In the genomic region with DNA sequence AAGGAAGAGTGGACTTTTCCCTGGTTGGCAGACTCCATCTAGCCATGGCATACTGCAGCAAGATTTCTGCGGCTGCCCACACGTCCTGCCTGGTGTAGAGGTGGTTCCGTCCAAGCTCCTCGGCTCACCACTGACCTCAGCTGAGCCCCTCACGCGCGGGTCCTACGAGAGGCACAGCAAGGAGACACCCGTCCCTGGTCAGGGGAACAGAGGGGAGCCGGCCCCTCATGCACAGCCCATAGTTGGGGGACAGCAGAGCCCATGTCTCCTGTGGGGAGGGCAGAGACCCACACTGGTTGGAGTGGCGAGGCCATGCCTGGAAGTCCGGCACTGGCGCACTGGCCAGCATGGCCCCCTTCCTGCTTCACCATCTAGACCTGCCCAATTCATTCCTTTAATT, we compare ENCODE assay signal across 18 cellular contexts.
DNase-seq lines count a peak whose midpoint lies in the region; ATAC-seq and TF ChIP-seq lines count a peak whose summit lies in the region.
"Had no signal": no experiment of that assay in that cellular context is flagged by ENCODE, and none has a peak within 500 bp of the region (broad histone marks: within the 10 kb centered on the region; RNA-seq: fewer than 3 reads in every experiment).

No MANE protein-coding gene starts in this region.

- H3K4ac ChIP-seq in neuronal stem cell (ENCODE audit: low read length): no peak overlapping the region

- 92 to 100% methylated on average over 4 to 13 of the region's 13 CpGs for WGBS in endodermal cell (ENCODE audit: insufficient coverage in 1 of 2, insufficient read length in 1 of 2), 2 experiments
- no CpG with 5 or more reads among the region's 13 CpGs for WGBS in neuronal stem cell (ENCODE audit: extremely low coverage in 2 of 2, insufficient read length in 2 of 2, insufficient replicate concordance in 1 of 2), 2 donors

- peak overlapping the region; percentile 67 for H3K23ac ChIP-seq in neuronal stem cell (ENCODE audit: low read depth, low read length, poor library complexity)

- H3K27ac ChIP-seq in endodermal cell (ENCODE audit: low read depth, low read length) (no peak overlapping the region), neuronal stem cell (replicated peaks; ENCODE audit: low read length) (no peak overlapping the region)

- H3K79me1 ChIP-seq in neuronal stem cell (ENCODE audit: low read depth, low read length): no peaks in the 10 kb centered on the region

- TF ChIP-seq CTCF in endodermal cell (conservative IDR thresholded peaks at IDR 0.05): no peak
- no peak for TF ChIP-seq CTCF in type B pancreatic cell (conservative IDR thresholded peaks at IDR 0.05)

- no peak overlapping the region for H2BK12ac ChIP-seq in neuronal stem cell (ENCODE audit: low read length)

- H3K9ac ChIP-seq in endodermal cell (ENCODE audit: extremely low read depth, low read length, poor library complexity, severe bottlenecking) (no peak overlapping the region), neuronal stem cell (ENCODE audit: low read depth, low read length, poor library complexity) (peak overlapping the region; percentile 51)

- H3K4me3 ChIP-seq in endodermal cell (ENCODE audit: low read length): no peak overlapping the region
- peak overlapping the region in 1 of 2 donors; percentile 28 for H3K4me3 ChIP-seq in neuronal stem cell (ENCODE audit: low read length in 2 of 2)
- H3K4me3 ChIP-seq: GM12878, K562 had no signal

- H3K27me3 ChIP-seq in endodermal cell (ENCODE audit: control insufficient read depth, insufficient read depth, low read length, poor library complexity, severe bottlenecking) (no peaks in the 10 kb centered on the region), neuronal stem cell (ENCODE audit: control insufficient read depth in 3 of 3, insufficient read depth in 3 of 3, low read depth in 1 of 3, low read length in 3 of 3) (no peaks in the 10 kb centered on the region)

- H3K36me3 ChIP-seq in endodermal cell (ENCODE audit: control insufficient read depth, insufficient read depth, low read length): no peaks in the 10 kb centered on the region
- no peaks in the 10 kb centered on the region for H3K36me3 ChIP-seq in neuronal stem cell (replicated peaks in 1 of 2; ENCODE audit: control insufficient read depth in 2 of 2, insufficient read depth in 2 of 2, low read length in 2 of 2)

- ATAC-seq in GM18867 (IDR thresholded peaks at IDR 0.05; ENCODE audit: unreplicated experiment): no peak
- ATAC-seq: GM12878, K562 had no signal

- peaks cover 9% of the 10 kb centered on the region for H3K27me3 Mint-ChIP-seq in activated T-cell treated with anti-CD3 and anti-CD28 coated beads, Interleukin-2, amount 50 U/mL, for 24 hours
- H3K27me3 Mint-ChIP-seq in endodermal cell (ENCODE audit: insufficient read depth) (peaks cover 7% of the 10 kb centered on the region), type B pancreatic cell (no peaks in the 10 kb centered on the region)
- H3K27me3 Mint-ChIP-seq in activated CD4-positive, alpha-beta memory T cell treated with anti-CD3 and anti-CD28 coated beads, Interleukin-2, amount 10 ng/mL, durations not matched to agents 7 days and 5 days: no peaks in the 10 kb centered on the region

- peak overlapping the region; percentile 88 for H3K18ac ChIP-seq in neuronal stem cell (ENCODE audit: low read length)

- H3K4me1 Mint-ChIP-seq in activated T-cell treated with anti-CD3 and anti-CD28 coated beads, Interleukin-2, amount 50 U/mL, for 24 hours (ENCODE audit: low read depth): no peaks in the 10 kb centered on the region
- H3K4me1 Mint-ChIP-seq in endodermal cell (peaks cover 6% of the 10 kb centered on the region), type B pancreatic cell (ENCODE audit: unreplicated experiment) (peaks cover 18% of the 10 kb centered on the region)
- H3K4me1 Mint-ChIP-seq in activated CD4-positive, alpha-beta memory T cell treated with anti-CD3 and anti-CD28 coated beads, Interleukin-2, amount 10 ng/mL, durations not matched to agents 7 days and 5 days: no peaks in the 10 kb centered on the region

- H3K4me1 ChIP-seq in endodermal cell (ENCODE audit: control insufficient read depth, insufficient read depth, low read length): no peaks in the 10 kb centered on the region
- peaks cover 6% of the 10 kb centered on the region in 2 donors for H3K4me1 ChIP-seq in neuronal stem cell (ENCODE audit: control insufficient read depth in 2 of 2, insufficient read depth in 1 of 2, low read depth in 1 of 2, low read length in 2 of 2)

- peak overlapping the region; percentile 47 for H2BK5ac ChIP-seq in neuronal stem cell (ENCODE audit: low read length)

- H3K14ac ChIP-seq in neuronal stem cell (ENCODE audit: low read length): no peak overlapping the region

- no peak overlapping the region for H4K8ac ChIP-seq in neuronal stem cell (ENCODE audit: low read depth, low read length)

- H2AK5ac ChIP-seq in neuronal stem cell (ENCODE audit: low read depth, low read length): no peak overlapping the region

- peak overlapping the region; percentile 86 for H2BK15ac ChIP-seq in neuronal stem cell (ENCODE audit: low read length)

- H3K36me3 Mint-ChIP-seq in activated T-cell treated with anti-CD3 and anti-CD28 coated beads, Interleukin-2, amount 50 U/mL, for 24 hours (ENCODE audit: low read depth): no peaks in the 10 kb centered on the region
- H3K36me3 Mint-ChIP-seq in endodermal cell (ENCODE audit: low read depth): no peaks in the 10 kb centered on the region
- H3K36me3 Mint-ChIP-seq in type B pancreatic cell: peaks cover 3% of the 10 kb centered on the region
- H3K36me3 Mint-ChIP-seq in activated CD4-positive, alpha-beta memory T cell treated with anti-CD3 and anti-CD28 coated beads, Interleukin-2, amount 10 ng/mL, durations not matched to agents 7 days and 5 days (ENCODE audit: low read depth): no peaks in the 10 kb centered on the region

- peaks cover 3% of the 10 kb centered on the region for H3K9me3 Mint-ChIP-seq in activated T-cell treated with anti-CD3 and anti-CD28 coated beads, Interleukin-2, amount 50 U/mL, for 24 hours
- H3K9me3 Mint-ChIP-seq in endodermal cell (no peaks in the 10 kb centered on the region), type B pancreatic cell (peaks cover 6% of the 10 kb centered on the region)
- H3K9me3 Mint-ChIP-seq in activated CD4-positive, alpha-beta memory T cell treated with anti-CD3 and anti-CD28 coated beads, Interleukin-2, amount 10 ng/mL, durations not matched to agents 7 days and 5 days: no peaks in the 10 kb centered on the region

- POLR2A ChIA-PET in activated CD4-positive, alpha-beta memory T cell treated with anti-CD3 and anti-CD28 coated beads, Interleukin-2, amount 10 ng/mL, durations not matched to agents 7 days and 5 days (lab: Charles Lee): no interaction called here

- H3K4me2 ChIP-seq in neuronal stem cell (ENCODE audit: insufficient read depth, low read length, poor library complexity, severe bottlenecking): no peak overlapping the region

- no peak overlapping the region for H3K27ac Mint-ChIP-seq in activated T-cell treated with anti-CD3 and anti-CD28 coated beads, Interleukin-2, amount 50 U/mL, for 24 hours
- peak overlapping the region; percentile 21 for H3K27ac Mint-ChIP-seq in endodermal cell
- H3K27ac Mint-ChIP-seq in type B pancreatic cell: no peak overlapping the region
- no peak overlapping the region for H3K27ac Mint-ChIP-seq in activated CD4-positive, alpha-beta memory T cell treated with anti-CD3 and anti-CD28 coated beads, Interleukin-2, amount 10 ng/mL, durations not matched to agents 7 days and 5 days

- peak; percentile 17 for DNase-seq in activated T-cell treated with anti-CD3 and anti-CD28 coated beads, Interleukin-2, amount 50 U/mL, for 24 hours
- DNase-seq in activated T-cell treated with anti-CD3 and anti-CD28 coated beads for 4 hours: no peak
- no peak for DNase-seq in endodermal cell
- no peak for DNase-seq in neuronal stem cell (ENCODE audit: low spot score)
- peak; percentile 56 for DNase-seq in type B pancreatic cell (ENCODE audit: extremely low spot score, unreplicated experiment)
- DNase-seq in activated CD4-positive, alpha-beta memory T cell treated with anti-CD3 and anti-CD28 coated beads, Interleukin-2, amount 10 ng/mL, durations not matched to agents 7 days and 5 days: no peak
- no peak for DNase-seq in NCI-H1105 (lab: John Stamatoyannopoulos, UW)
- DNase-seq: 8988T, DND-41, NCI-H1436, NCI-H2029, NCI-H2171, NCI-H446 treated with DMSO at 0.1 percent for 48 hours, NCI-H748 treated with DMSO at 0.1 percent for 48 hours, RPMI8226 had no signal

- H4K91ac ChIP-seq in neuronal stem cell (ENCODE audit: low read depth, low read length, poor library complexity): no peak overlapping the region

- CTCF ChIA-PET in activated CD4-positive, alpha-beta memory T cell treated with anti-CD3 and anti-CD28 coated beads, Interleukin-2, amount 10 ng/mL, durations not matched to agents 7 days and 5 days (lab: Charles Lee): no interaction called here

- H3K4me3 Mint-ChIP-seq in activated T-cell treated with anti-CD3 and anti-CD28 coated beads, Interleukin-2, amount 50 U/mL, for 24 hours: no peak overlapping the region
- H3K4me3 Mint-ChIP-seq in endodermal cell (no peak overlapping the region), type B pancreatic cell (no peak overlapping the region)
- H3K4me3 Mint-ChIP-seq in activated CD4-positive, alpha-beta memory T cell treated with anti-CD3 and anti-CD28 coated beads, Interleukin-2, amount 10 ng/mL, durations not matched to agents 7 days and 5 days: no peak overlapping the region

- H3K9me3 ChIP-seq in endodermal cell (ENCODE audit: control insufficient read depth, low read length): no peaks in the 10 kb centered on the region
- H3K9me3 ChIP-seq in neuronal stem cell (replicated peaks in 1 of 2; ENCODE audit: control insufficient read depth in 2 of 2, insufficient read depth in 1 of 2, low read depth in 1 of 2, low read length in 2 of 2): peaks cover 0 to 3% of the 10 kb centered on the region in 2 donors

- H2BK120ac ChIP-seq in neuronal stem cell (ENCODE audit: low read depth, low read length): no peak overlapping the region

- H2AFZ ChIP-seq in neuronal stem cell (ENCODE audit: low read length): no peak overlapping the region

Comparison
In these comparisons a context has a peak if more than half of its experiments do, and no peak if none do; other contexts are left out.
1. DNase-seq: peak in activated T-cell treated with anti-CD3 and anti-CD28 coated beads, Interleukin-2, amount 50 U/mL, for 24 hours (single experiment) and type B pancreatic cell (single experiment); none in activated T-cell treated with anti-CD3 and anti-CD28 coated beads for 4 hours (single experiment), endodermal cell (single experiment), neuronal stem cell (single experiment), activated CD4-positive, alpha-beta memory T cell treated with anti-CD3 and anti-CD28 coated beads, Interleukin-2, amount 10 ng/mL, durations not matched to agents 7 days and 5 days (single experiment) and NCI-H1105 (single experiment).